2 cellular contexts compared by ENCODE assay signal in genomic region chr11:89516496-89516895, GRCh38.
TF ChIP-seq lines count a peak whose summit lies in the region.

No MANE protein-coding gene starts in this region.

TF ChIP-seq in GM23338, 12 proteins besides CTCF, POLR2A, EP300 and RAD21:
- no peak for TF ChIP-seq NANOG (IDR thresholded peaks at IDR 0.05; ENCODE audit: borderline replicate concordance)

TF ChIP-seq in H1, 55 proteins besides CTCF, POLR2A, EP300 and RAD21:
- TF ChIP-seq, protein P1, sequence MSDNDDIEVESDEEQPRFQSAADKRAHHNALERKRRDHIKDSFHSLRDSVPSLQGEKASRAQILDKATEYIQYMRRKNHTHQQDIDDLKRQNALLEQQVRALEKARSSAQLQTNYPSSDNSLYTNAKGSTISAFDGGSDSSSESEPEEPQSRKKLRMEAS (IDR thresholded peaks at IDR 0.05): no peak
- TF ChIP-seq CHD2 (IDR thresholded peaks at IDR 0.05; ENCODE audit: low read length): no peak
- no peak for TF ChIP-seq ASH2L (IDR thresholded peaks at IDR 0.05; ENCODE audit: low read length)
